Comparison of ENCODE assay signal across 18 cellular contexts in genomic region chr4:8719421-8719820, GRCh38.
DNase-seq lines count a peak whose midpoint lies in the region; ATAC-seq and TF ChIP-seq lines count a peak whose summit lies in the region.
"Had no signal": no experiment of that assay in that cellular context is flagged by ENCODE, and none has a peak within 500 bp of the region (broad histone marks: within the 10 kb centered on the region; RNA-seq: fewer than 3 reads in every experiment).

No MANE protein-coding gene starts in this region.

- no peaks in the 10 kb centered on the region for H3K79me1 ChIP-seq in H9 (ENCODE audit: insufficient read depth, low read depth, low read length, poor library complexity, severe bottlenecking)

- CTCF ChIA-PET in activated naive CD4-positive, alpha-beta T cell treated with anti-CD3 and anti-CD28 coated beads, Interleukin-2, amount 10 ng/mL, durations not matched to agents 7 days and 5 days (lab: Charles Lee): no interaction called here
- CTCF ChIA-PET in activated CD8-positive, alpha-beta memory T cell treated with anti-CD3 and anti-CD28 coated beads, Interleukin-2, amount 10 ng/mL, durations not matched to agents 7 days and 5 days (lab: Charles Lee): no interaction called here

- H3K56ac ChIP-seq in H9 (ENCODE audit: insufficient read length, low read depth, low read length): no peak overlapping the region

- no peak overlapping the region for H3K27ac Mint-ChIP-seq in activated naive CD4-positive, alpha-beta T cell treated with anti-CD3 and anti-CD28 coated beads, Interleukin-2, amount 10 ng/mL, durations not matched to agents 7 days and 5 days
- no peak overlapping the region for H3K27ac Mint-ChIP-seq in H9
- H3K27ac Mint-ChIP-seq in activated CD8-positive, alpha-beta memory T cell treated with anti-CD3 and anti-CD28 coated beads, Interleukin-2, amount 10 ng/mL, durations not matched to agents 7 days and 5 days: no peak overlapping the region
- H3K27ac Mint-ChIP-seq: IgD-negative memory B cell had no signal

- no peak overlapping the region for H2BK12ac ChIP-seq in H9 (ENCODE audit: insufficient read length, low read depth, low read length)

- H3K14ac ChIP-seq in H9 (ENCODE audit: insufficient read depth, low read length): no peak overlapping the region

- H3K18ac ChIP-seq in H9 (ENCODE audit: insufficient read length, low read depth, low read length): no peak overlapping the region

- H4K91ac ChIP-seq in H9 (ENCODE audit: insufficient read length, low read depth, low read length): no peak overlapping the region

- H2BK20ac ChIP-seq in H9 (ENCODE audit: low read depth, low read length, poor library complexity, severe bottlenecking): no peak overlapping the region

- no peaks in the 10 kb centered on the region for H3K36me3 Mint-ChIP-seq in activated naive CD4-positive, alpha-beta T cell treated with anti-CD3 and anti-CD28 coated beads, Interleukin-2, amount 10 ng/mL, durations not matched to agents 7 days and 5 days
- H3K36me3 Mint-ChIP-seq in H9 (ENCODE audit: insufficient read depth in 1 of 3, low read depth in 3 of 3): no peaks in the 10 kb centered on the region
- no peaks in the 10 kb centered on the region for H3K36me3 Mint-ChIP-seq in activated CD8-positive, alpha-beta memory T cell treated with anti-CD3 and anti-CD28 coated beads, Interleukin-2, amount 10 ng/mL, durations not matched to agents 7 days and 5 days
- H3K36me3 Mint-ChIP-seq: CD14-positive monocyte, IgD-negative memory B cell had no signal

- no peak overlapping the region for H2AK5ac ChIP-seq in H9 (ENCODE audit: insufficient read length, low read length)

- no peak for ATAC-seq in GM19328 (IDR thresholded peaks at IDR 0.05; ENCODE audit: unreplicated experiment)
- ATAC-seq in activated CD8-positive, alpha-beta memory T cell treated with anti-CD3 and anti-CD28 coated beads, Interleukin-2, amount 10 ng/mL, durations not matched to agents 7 days and 5 days: no peak

- H3K4me1 ChIP-seq in H9 (ENCODE audit: insufficient read depth, low read length): no peaks in the 10 kb centered on the region
- no peaks in the 10 kb centered on the region for H3K4me1 ChIP-seq in testis

- H2BK120ac ChIP-seq in H9 (ENCODE audit: low read depth, low read length, poor library complexity, severe bottlenecking): no peak overlapping the region

- H3K9me3 Mint-ChIP-seq in activated naive CD4-positive, alpha-beta T cell treated with anti-CD3 and anti-CD28 coated beads, Interleukin-2, amount 10 ng/mL, durations not matched to agents 7 days and 5 days: peaks cover 11% of the 10 kb centered on the region
- peaks cover 5 to 8% of the 10 kb centered on the region in 2 experiments; a peak in 3 of 5 replicates for H3K9me3 Mint-ChIP-seq in H9
- peaks cover 3% of the 10 kb centered on the region for H3K9me3 Mint-ChIP-seq in activated CD8-positive, alpha-beta memory T cell treated with anti-CD3 and anti-CD28 coated beads, Interleukin-2, amount 10 ng/mL, durations not matched to agents 7 days and 5 days (ENCODE audit: low read depth)

- no peak overlapping the region for H4K5ac ChIP-seq in H9 (ENCODE audit: insufficient read length, low read depth, low read length)

- peaks cover 5% of the 10 kb centered on the region for H3K27me3 Mint-ChIP-seq in activated naive CD4-positive, alpha-beta T cell treated with anti-CD3 and anti-CD28 coated beads, Interleukin-2, amount 10 ng/mL, durations not matched to agents 7 days and 5 days
- peaks cover 17% of the 10 kb centered on the region for H3K27me3 Mint-ChIP-seq in H9 (ENCODE audit: low read depth)
- no peaks in the 10 kb centered on the region for H3K27me3 Mint-ChIP-seq in activated CD8-positive, alpha-beta memory T cell treated with anti-CD3 and anti-CD28 coated beads, Interleukin-2, amount 10 ng/mL, durations not matched to agents 7 days and 5 days
- H3K27me3 Mint-ChIP-seq: IgD-negative memory B cell had no signal

- H3K36me3 ChIP-seq in testis (ENCODE audit: low read depth, missing control alignments): no peaks in the 10 kb centered on the region

- H3K23ac ChIP-seq in H9 (ENCODE audit: insufficient read length, low read depth, low read length): no peak overlapping the region

- no peaks in the 10 kb centered on the region for H3K79me2 ChIP-seq in H9 (ENCODE audit: insufficient read depth, low read length)

- H3K9me3 ChIP-seq in H9 (ENCODE audit: control insufficient read depth, low read depth, low read length) (no peaks in the 10 kb centered on the region), testis (no peaks in the 10 kb centered on the region)

- no peaks in the 10 kb centered on the region for H3K4me1 Mint-ChIP-seq in activated naive CD4-positive, alpha-beta T cell treated with anti-CD3 and anti-CD28 coated beads, Interleukin-2, amount 10 ng/mL, durations not matched to agents 7 days and 5 days
- H3K4me1 Mint-ChIP-seq in H9: peaks cover 0 to 4% of the 10 kb centered on the region in 2 experiments; a peak in 2 of 4 replicates
- H3K4me1 Mint-ChIP-seq in activated CD8-positive, alpha-beta memory T cell treated with anti-CD3 and anti-CD28 coated beads, Interleukin-2, amount 10 ng/mL, durations not matched to agents 7 days and 5 days: no peaks in the 10 kb centered on the region
- H3K4me1 Mint-ChIP-seq: CD14-positive monocyte, IgD-negative memory B cell had no signal

- DNase-seq in activated naive CD4-positive, alpha-beta T cell treated with anti-CD3 and anti-CD28 coated beads, Interleukin-2, amount 10 ng/mL, durations not matched to agents 7 days and 5 days: peak; percentile 11
- DNase-seq in activated naive CD4-positive, alpha-beta T cell treated with anti-CD3 and anti-CD28 coated beads, Interleukin-2, amount 50 U/mL, for 16 hours: no peak
- DNase-seq in H9 (peak; percentile 15), islet precursor cell (peak; percentile 32), testis (peak; percentile 1)
- DNase-seq in activated CD8-positive, alpha-beta memory T cell treated with anti-CD3 and anti-CD28 coated beads, Interleukin-2, amount 10 ng/mL, durations not matched to agents 7 days and 5 days: no peak
- DNase-seq: GF-D8, NCI-H1105, NCI-H146, NCI-H2029, NCI-H2227 treated with DMSO at 0.1 percent for 48 hours, NCI-H510A, NCI-H748 treated with DMSO at 0.1 percent for 48 hours, SIG-M5 had no signal

- no peak overlapping the region for H3K4me3 Mint-ChIP-seq in activated naive CD4-positive, alpha-beta T cell treated with anti-CD3 and anti-CD28 coated beads, Interleukin-2, amount 10 ng/mL, durations not matched to agents 7 days and 5 days
- no peak overlapping the region for H3K4me3 Mint-ChIP-seq in H9
- H3K4me3 Mint-ChIP-seq in activated CD8-positive, alpha-beta memory T cell treated with anti-CD3 and anti-CD28 coated beads, Interleukin-2, amount 10 ng/mL, durations not matched to agents 7 days and 5 days: no peak overlapping the region
- H3K4me3 Mint-ChIP-seq: IgD-negative memory B cell had no signal

- H3K4me2 ChIP-seq in H9 (ENCODE audit: insufficient read depth, insufficient read length, low read length): no peak overlapping the region

- no peaks in the 10 kb centered on the region for H3K23me2 ChIP-seq in H9 (ENCODE audit: insufficient read length, low read depth, low read length, poor library complexity, severe bottlenecking)

- H3T11ph ChIP-seq in H9 (ENCODE audit: low read length): no peak overlapping the region

- H3K4ac ChIP-seq in H9 (ENCODE audit: low read depth, low read length): no peak overlapping the region

- intact Hi-C loops in testis (cut with DNase I; ENCODE audit: low total_unique reads): no loop called here

- H4K8ac ChIP-seq in H9 (replicated peaks; ENCODE audit: insufficient read length, low read depth, low read length): no peak overlapping the region

- no peak overlapping the region for H3K9ac ChIP-seq in H9 (ENCODE audit: extremely low read depth, insufficient read length, low read length)

- no peaks in the 10 kb centered on the region for H3K27me3 ChIP-seq in H9 (ENCODE audit: insufficient read depth, low read length)
- H3K27me3 ChIP-seq in testis: no peaks in the 10 kb centered on the region

- no peaks in the 10 kb centered on the region for H4K20me1 ChIP-seq in H9 (ENCODE audit: control insufficient read depth, insufficient read depth, insufficient read length)

- no peak for TF ChIP-seq CTCF in H9 (conservative IDR thresholded peaks at IDR 0.05)
- TF ChIP-seq CTCF in testis (IDR thresholded peaks at IDR 0.05): no peak

- H3K27ac ChIP-seq in H9 (ENCODE audit: insufficient read length, low read depth, low read length) (no peak overlapping the region), testis (no peak overlapping the region)
- H3K27ac ChIP-seq: RWPE1 had no signal

- no peak overlapping the region for H2BK15ac ChIP-seq in H9 (ENCODE audit: low read depth, low read length)

- WGBS in H9 (ENCODE audit: extremely low coverage, insufficient read length, low lambda C conversion rate): no CpG with 5 or more reads among the region's 8 CpGs
- 79 to 80% methylated on average over 8 of the region's 8 CpGs for WGBS in testis, 2 donors

- no peak overlapping the region for H2BK5ac ChIP-seq in H9 (ENCODE audit: insufficient read length, low read length)

- H2AFZ ChIP-seq in H9 (ENCODE audit: low read length): no peak overlapping the region

- no peak overlapping the region for H3K4me3 ChIP-seq in testis

- TF ChIP-seq POLR2A in testis (IDR thresholded peaks at IDR 0.05): no peak

Comparison
In these comparisons a context has a peak if more than half of its experiments do, and no peak if none do; other contexts are left out.
1. DNase-seq: peak in activated naive CD4-positive, alpha-beta T cell treated with anti-CD3 and anti-CD28 coated beads, Interleukin-2, amount 10 ng/mL, durations not matched to agents 7 days and 5 days (single experiment), H9 (single experiment), islet precursor cell (single experiment) and testis (single experiment); none in activated naive CD4-positive, alpha-beta T cell treated with anti-CD3 and anti-CD28 coated beads, Interleukin-2, amount 50 U/mL, for 16 hours (single experiment) and activated CD8-positive, alpha-beta memory T cell treated with anti-CD3 and anti-CD28 coated beads, Interleukin-2, amount 10 ng/mL, durations not matched to agents 7 days and 5 days (single experiment).